Comparison of ENCODE assay signal across 8 cellular contexts in the genomic region with DNA sequence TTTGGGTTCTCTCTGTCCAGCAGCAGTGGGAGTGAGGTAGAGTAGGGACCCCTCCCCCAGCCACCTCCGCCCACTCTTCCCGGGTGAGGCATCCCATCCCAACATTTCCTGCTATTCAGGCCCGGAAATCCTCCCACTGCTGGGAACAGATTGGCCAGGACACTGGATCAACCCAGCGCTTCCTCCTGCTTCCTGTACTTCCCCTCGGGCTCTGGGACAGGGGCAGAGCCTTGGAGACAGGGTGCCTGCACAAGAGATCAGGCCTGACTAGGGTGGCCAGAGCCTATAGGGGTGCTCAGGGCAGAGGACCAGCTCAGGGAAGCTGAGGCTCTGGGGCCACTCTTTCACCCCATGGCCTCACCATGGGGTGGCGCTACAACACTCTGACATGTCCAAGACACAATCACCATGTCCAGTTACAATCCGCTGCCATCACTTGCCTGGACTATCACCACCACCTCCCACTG. TPM values are rescaled to one million over a fixed set of nuclear protein-coding genes. Genes with fewer than 3 reads are reported as not detected.
DNase-seq lines count a peak whose midpoint lies in the region; ATAC-seq and TF ChIP-seq lines count a peak whose summit lies in the region.

No MANE protein-coding gene starts in this region.

- H3K9ac ChIP-seq in HCT116 (ENCODE audit: low read length): no peak overlapping the region

- TF ChIP-seq POLR2A in HCT116 (IDR thresholded peaks at IDR 0.05; ENCODE audit: borderline replicate concordance, extremely low read depth, insufficient read depth, insufficient read length): no peak

- H3K4me3 Mint-ChIP-seq in activated T-cell treated with anti-CD3 and anti-CD28 coated beads, Interleukin-2, amount 50 U/mL, for 24 hours: no peak overlapping the region
- no peak overlapping the region for H3K4me3 Mint-ChIP-seq in stimulated activated naive CD8-positive, alpha-beta T cell treated with anti-CD3 and anti-CD28 coated beads, Interleukin-15, Interleukin-2, amounts not matched to agents 100 ng/mL and 50 ng/mL, for 24 hours

- H3K36me3 ChIP-seq in HCT116 (ENCODE audit: control insufficient read depth in 1 of 2, insufficient read depth in 2 of 2, low read length in 2 of 2) (no peaks in the 10 kb centered on the region), right atrium auricular region (no peaks in the 10 kb centered on the region)

- no peaks in the 10 kb centered on the region; the same call in 1 of the 2 replicates for H3K27me3 ChIP-seq in HCT116 (ENCODE audit: insufficient read depth, low read length)
- no peaks in the 10 kb centered on the region for H3K27me3 ChIP-seq in right atrium auricular region

- intact Hi-C loops in HCT116 (cut with micrococcal nuclease): loop anchor here (1.0 kb wide), 1 partner anchor 61 kb away; no protein-coding TSS in a partner anchor

- no peaks in the 10 kb centered on the region for H3K9me3 ChIP-seq in HCT116 (ENCODE audit: control insufficient read depth in 1 of 2, insufficient read depth in 1 of 2, low read depth in 1 of 2, low read length in 2 of 2)
- no peaks in the 10 kb centered on the region for H3K9me3 ChIP-seq in right atrium auricular region

- H3K27me3 Mint-ChIP-seq in activated T-cell treated with anti-CD3 and anti-CD28 coated beads, Interleukin-2, amount 50 U/mL, for 24 hours: no peaks in the 10 kb centered on the region
- H3K27me3 Mint-ChIP-seq in stimulated activated naive CD8-positive, alpha-beta T cell treated with anti-CD3 and anti-CD28 coated beads, Interleukin-15, Interleukin-2, amounts not matched to agents 100 ng/mL and 50 ng/mL, for 24 hours: no peaks in the 10 kb centered on the region

- H2AFZ ChIP-seq in HCT116 (ENCODE audit: low read depth, low read length, poor library complexity, severe bottlenecking): no peak overlapping the region

- CTCF ChIA-PET in HCT116 (lab: Charles Lee): interaction anchor here (0.6 to 1.6 kb wide), 6 partner anchors 20 to 180 kb away, joined by 3 to 9 read pairs (median 4); a partner anchor contains a TSS

- H3K4me3 ChIP-seq in HCT116 (replicated peaks in 1 of 2; ENCODE audit: low read depth in 1 of 2, low read length in 2 of 2) (no peak overlapping the region), right atrium auricular region (no peak overlapping the region)

- DNase-seq in AML-193 (lab: John Stamatoyannopoulos, UW) (peak; percentile 71 to 72), HCT116 (ENCODE audit: low read depth, low spot score) (no peak), right atrium auricular region (ENCODE audit: low spot score) (no peak), NCI-H524 treated with DMSO at 0.1 percent for 48 hours (lab: John Stamatoyannopoulos, UW) (no peak)
- peak; percentile 58 for DNase-seq in activated T-cell treated with anti-CD3 and anti-CD28 coated beads, Interleukin-2, amount 50 U/mL, for 24 hours

- no peaks in the 10 kb centered on the region for H3K4me1 ChIP-seq in HCT116 (ENCODE audit: control insufficient read depth in 1 of 2, insufficient read depth in 2 of 2, low read length in 2 of 2)
- peaks cover 0 to 57% of the 10 kb centered on the region in 2 donors for H3K4me1 ChIP-seq in right atrium auricular region

- ATAC-seq in HCT116 (peak; percentile 80), HG03342 (IDR thresholded peaks at IDR 0.05; ENCODE audit: unreplicated experiment) (no peak), GM18858 (IDR thresholded peaks at IDR 0.05; ENCODE audit: unreplicated experiment) (no peak)

- POLR2A ChIA-PET in HCT116 (lab: Charles Lee): interaction anchor here (0.9 kb wide), 1 partner anchor 106 kb away, joined by 3 read pairs; no protein-coding TSS in a partner anchor

- no peaks in the 10 kb centered on the region for H3K79me2 ChIP-seq in HCT116 (ENCODE audit: insufficient read depth, low read length)

- no peaks in the 10 kb centered on the region for H4K20me1 ChIP-seq in HCT116 (ENCODE audit: insufficient read depth)

- RAD21 ChIA-PET in HCT116 (lab: Charles Lee; ENCODE audit: low non-redundant PET in 1 of 2, low total read pairs in 2 of 2, uncharacterized antibody in 2 of 2, unreplicated experiment in 2 of 2): interaction anchor here in 1 of 2 experiments (0.9 to 1.2 kb wide), 2 partner anchors 20 to 106 kb away, joined by 3 read pairs; no protein-coding TSS in a partner anchor

- no peaks in the 10 kb centered on the region for H3K9me3 Mint-ChIP-seq in activated T-cell treated with anti-CD3 and anti-CD28 coated beads, Interleukin-2, amount 50 U/mL, for 24 hours
- no peaks in the 10 kb centered on the region for H3K9me3 Mint-ChIP-seq in stimulated activated naive CD8-positive, alpha-beta T cell treated with anti-CD3 and anti-CD28 coated beads, Interleukin-15, Interleukin-2, amounts not matched to agents 100 ng/mL and 50 ng/mL, for 24 hours

- no peak overlapping the region for H3K4me2 ChIP-seq in HCT116 (ENCODE audit: low read length)

- H3K36me3 Mint-ChIP-seq in activated T-cell treated with anti-CD3 and anti-CD28 coated beads, Interleukin-2, amount 50 U/mL, for 24 hours (ENCODE audit: low read depth): peaks cover 45% of the 10 kb centered on the region
- H3K36me3 Mint-ChIP-seq in stimulated activated naive CD8-positive, alpha-beta T cell treated with anti-CD3 and anti-CD28 coated beads, Interleukin-15, Interleukin-2, amounts not matched to agents 100 ng/mL and 50 ng/mL, for 24 hours (ENCODE audit: low read depth): peaks cover 34% of the 10 kb centered on the region

- peak; percentile 68 for TF ChIP-seq RAD21 in HCT116 (IDR thresholded peaks at IDR 0.05; ENCODE audit: low read depth)

- no peak overlapping the region for H3K27ac ChIP-seq in HCT116 (ENCODE audit: low read depth, low read length)
- peak overlapping the region; percentile 53 to 67 for H3K27ac ChIP-seq in right atrium auricular region

- no peaks in the 10 kb centered on the region for H3K9me2 ChIP-seq in HCT116 (ENCODE audit: insufficient read depth)

- H3K27ac Mint-ChIP-seq in activated T-cell treated with anti-CD3 and anti-CD28 coated beads, Interleukin-2, amount 50 U/mL, for 24 hours: peak overlapping the region; percentile 58
- peak overlapping the region; percentile 75 for H3K27ac Mint-ChIP-seq in stimulated activated naive CD8-positive, alpha-beta T cell treated with anti-CD3 and anti-CD28 coated beads, Interleukin-15, Interleukin-2, amounts not matched to agents 100 ng/mL and 50 ng/mL, for 24 hours

- no TSS peak for BruUV-seq in HCT116 (replicated peaks; lab: Mats Ljungman, UMichigan)

- TF ChIP-seq CTCF in HCT116 (IDR thresholded peaks at IDR 0.05 in 2 of 3, conservative IDR thresholded peaks at IDR 0.05 in 1 of 3; ENCODE audit: borderline replicate concordance in 1 of 3, insufficient read depth in 1 of 3, low read depth in 2 of 3, low read length in 2 of 3): peak; percentile 48 to 67 (median 55)
- peak; percentile 22 to 65 for TF ChIP-seq CTCF in right atrium auricular region (IDR thresholded peaks at IDR 0.05)

- peaks cover 62% of the 10 kb centered on the region for H3K4me1 Mint-ChIP-seq in activated T-cell treated with anti-CD3 and anti-CD28 coated beads, Interleukin-2, amount 50 U/mL, for 24 hours (ENCODE audit: low read depth)
- H3K4me1 Mint-ChIP-seq in stimulated activated naive CD8-positive, alpha-beta T cell treated with anti-CD3 and anti-CD28 coated beads, Interleukin-15, Interleukin-2, amounts not matched to agents 100 ng/mL and 50 ng/mL, for 24 hours (ENCODE audit: low read depth): peaks cover 51% of the 10 kb centered on the region

TF ChIP-seq in HCT116, 20 proteins besides CTCF, POLR2A, EP300 and RAD21:
- no peak for TF ChIP-seq YY1 (IDR thresholded peaks at IDR 0.05; ENCODE audit: extremely low read depth, insufficient replicate concordance, low read depth, low read length)
- TF ChIP-seq, protein P1, sequence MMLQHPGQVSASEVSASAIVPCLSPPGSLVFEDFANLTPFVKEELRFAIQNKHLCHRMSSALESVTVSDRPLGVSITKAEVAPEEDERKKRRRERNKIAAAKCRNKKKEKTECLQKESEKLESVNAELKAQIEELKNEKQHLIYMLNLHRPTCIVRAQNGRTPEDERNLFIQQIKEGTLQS (IDR thresholded peaks at IDR 0.05): no peak
- TF ChIP-seq, protein P2, sequence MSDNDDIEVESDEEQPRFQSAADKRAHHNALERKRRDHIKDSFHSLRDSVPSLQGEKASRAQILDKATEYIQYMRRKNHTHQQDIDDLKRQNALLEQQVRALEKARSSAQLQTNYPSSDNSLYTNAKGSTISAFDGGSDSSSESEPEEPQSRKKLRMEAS (IDR thresholded peaks at IDR 0.05): no peak

RNA-seq across cellular contexts. Expression of a gene that starts 14.5 kb away (rescaled TPM):
- total RNA-seq in HCT116 (2021; ENCODE audit: unreplicated experiment) (1.3 TPM), right atrium auricular region (10 to 100 TPM; 11.5 to 16.5 TPM)
- polyA plus RNA-seq in HCT116 (2012): 1.3 and 1.4 TPM in 2 replicates

RNA-seq across cellular contexts. Expression of a gene that starts 21.9 kb away (rescaled TPM):
- total RNA-seq in HCT116 (2021; ENCODE audit: unreplicated experiment) (102 TPM), right atrium auricular region (10 to 100 TPM; 37.2 to 53.3 TPM)
- polyA plus RNA-seq in HCT116 (2012): 73.7 and 74.4 TPM in 2 replicates

RNA-seq across cellular contexts. Expression of a gene that starts 28.9 kb away (rescaled TPM):
- 12.0 TPM for total RNA-seq in HCT116 (2021; ENCODE audit: unreplicated experiment)
- polyA plus RNA-seq in HCT116 (2012): 16.3 and 18.4 TPM in 2 replicates
- total RNA-seq in right atrium auricular region: 1 to 10 TPM; 3.9 to 7.0 TPM

RNA-seq across cellular contexts. Expression of a gene that starts 38.7 kb away (rescaled TPM):
- 70.6 TPM for total RNA-seq in HCT116 (2021; ENCODE audit: unreplicated experiment)
- polyA plus RNA-seq in HCT116 (2012): 57.9 and 59.2 TPM in 2 replicates
- 10 to 100 TPM; 43.9 to 47.0 TPM for total RNA-seq in right atrium auricular region

RNA-seq across cellular contexts. Expression of a gene that starts 48.1 kb away (rescaled TPM):
- not detected for total RNA-seq in HCT116 (2021; ENCODE audit: unreplicated experiment)
- polyA plus RNA-seq in HCT116 (2012): 0.03 TPM in 1 of 2 replicates, not detected in the other
- total RNA-seq in right atrium auricular region: under 1 TPM; 0.11 to 0.16 TPM

Comparison
In these comparisons a context has a peak if more than half of its experiments do, and no peak if none do; other contexts are left out.
1. DNase-seq: peak in AML-193 (2 of 2) and activated T-cell treated with anti-CD3 and anti-CD28 coated beads, Interleukin-2, amount 50 U/mL, for 24 hours (single experiment); none in HCT116 (single experiment), right atrium auricular region (single experiment) and NCI-H524 treated with DMSO at 0.1 percent for 48 hours (single experiment).